In the genomic region with DNA sequence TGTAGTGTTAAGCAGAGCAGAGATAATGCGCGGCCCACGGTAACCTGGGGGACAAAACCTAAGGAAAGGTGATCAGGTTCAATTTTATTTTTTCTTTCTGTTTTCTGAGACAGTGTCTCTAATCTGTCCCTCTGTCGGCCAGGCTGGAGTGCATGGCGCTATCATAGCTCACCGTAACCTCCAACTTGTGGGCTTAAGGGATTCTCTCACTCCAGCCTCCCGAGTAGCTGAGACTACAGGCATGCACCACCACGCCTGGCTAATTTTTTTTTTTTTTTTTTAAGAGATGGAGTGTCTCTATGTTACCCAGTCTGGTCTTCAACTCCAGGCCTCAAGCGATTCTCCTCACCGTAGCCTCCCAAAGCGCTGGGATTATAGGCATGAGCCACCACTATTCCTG, we compare ENCODE assay signal across 1 cellular context.
TF ChIP-seq lines count a peak whose summit lies in the region.

No MANE protein-coding gene starts in this region.

TF ChIP-seq in GM12878, 131 proteins besides CTCF, POLR2A, EP300 and RAD21:
- TF ChIP-seq, protein P1, sequence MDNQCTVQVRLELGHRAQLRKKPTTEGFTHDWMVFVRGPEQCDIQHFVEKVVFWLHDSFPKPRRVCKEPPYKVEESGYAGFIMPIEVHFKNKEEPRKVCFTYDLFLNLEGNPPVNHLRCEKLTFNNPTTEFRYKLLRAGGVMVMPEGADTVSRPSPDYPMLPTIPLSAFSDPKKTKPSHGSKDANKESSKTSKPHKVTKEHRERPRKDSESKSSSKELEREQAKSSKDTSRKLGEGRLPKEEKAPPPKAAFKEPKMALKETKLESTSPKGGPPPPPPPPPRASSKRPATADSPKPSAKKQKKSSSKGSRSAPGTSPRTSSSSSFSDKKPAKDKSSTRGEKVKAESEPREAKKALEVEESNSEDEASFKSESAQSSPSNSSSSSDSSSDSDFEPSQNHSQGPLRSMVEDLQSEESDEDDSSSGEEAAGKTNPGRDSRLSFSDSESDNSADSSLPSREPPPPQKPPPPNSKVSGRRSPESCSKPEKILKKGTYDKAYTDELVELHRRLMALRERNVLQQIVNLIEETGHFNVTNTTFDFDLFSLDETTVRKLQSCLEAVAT (IDR thresholded peaks at IDR 0.05) = 0 out of 2 replicates have a peak, but pooled peaks have one; percentile 34
- no peak for TF ChIP-seq NR2C2 (IDR thresholded peaks at IDR 0.05; ENCODE audit: borderline replicate concordance, control insufficient read depth, insufficient read length, low read depth)
- no peak for TF ChIP-seq KAT2A (conservative IDR thresholded peaks at IDR 0.05; ENCODE audit: control insufficient read depth, low read depth, low read length)
- no peak for TF ChIP-seq CBFB (IDR thresholded peaks at IDR 0.05; ENCODE audit: low read depth)
